1 cellular context compared by ENCODE assay signal in the genomic region with DNA sequence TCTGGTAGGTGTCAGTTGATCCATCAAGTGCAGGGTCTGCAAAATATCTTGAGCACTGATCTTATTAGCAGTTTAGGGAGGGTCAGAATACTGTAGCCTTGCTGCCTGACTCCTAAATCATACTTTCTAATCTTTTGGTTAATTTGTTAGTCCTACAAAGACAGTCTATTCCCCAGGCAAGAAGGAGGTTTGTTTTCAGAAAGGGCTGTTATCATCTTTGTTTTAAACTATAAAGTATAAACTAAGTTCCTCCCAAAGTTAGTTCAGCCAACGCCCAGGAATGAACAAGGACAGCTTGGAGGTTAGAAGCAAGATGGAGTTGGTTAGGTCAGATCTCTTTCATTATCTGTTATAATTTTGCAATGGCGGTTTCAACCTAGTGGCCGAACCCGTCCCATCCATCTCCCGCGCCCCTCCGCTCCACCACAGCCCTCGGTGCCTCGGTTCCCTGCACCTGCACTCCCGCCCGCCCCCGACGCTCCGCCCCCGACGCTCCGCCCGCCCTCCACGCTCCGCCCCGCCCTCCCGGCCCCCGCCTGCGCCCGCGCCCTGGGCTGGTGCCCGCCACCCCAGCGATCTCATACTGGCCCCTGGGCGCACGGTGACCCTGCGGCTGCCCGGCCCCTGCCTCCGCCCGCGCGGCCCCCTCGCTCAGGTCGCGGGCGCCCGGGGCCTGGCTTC.
TF ChIP-seq lines count a peak whose summit lies in the region.

A gene with protein sequence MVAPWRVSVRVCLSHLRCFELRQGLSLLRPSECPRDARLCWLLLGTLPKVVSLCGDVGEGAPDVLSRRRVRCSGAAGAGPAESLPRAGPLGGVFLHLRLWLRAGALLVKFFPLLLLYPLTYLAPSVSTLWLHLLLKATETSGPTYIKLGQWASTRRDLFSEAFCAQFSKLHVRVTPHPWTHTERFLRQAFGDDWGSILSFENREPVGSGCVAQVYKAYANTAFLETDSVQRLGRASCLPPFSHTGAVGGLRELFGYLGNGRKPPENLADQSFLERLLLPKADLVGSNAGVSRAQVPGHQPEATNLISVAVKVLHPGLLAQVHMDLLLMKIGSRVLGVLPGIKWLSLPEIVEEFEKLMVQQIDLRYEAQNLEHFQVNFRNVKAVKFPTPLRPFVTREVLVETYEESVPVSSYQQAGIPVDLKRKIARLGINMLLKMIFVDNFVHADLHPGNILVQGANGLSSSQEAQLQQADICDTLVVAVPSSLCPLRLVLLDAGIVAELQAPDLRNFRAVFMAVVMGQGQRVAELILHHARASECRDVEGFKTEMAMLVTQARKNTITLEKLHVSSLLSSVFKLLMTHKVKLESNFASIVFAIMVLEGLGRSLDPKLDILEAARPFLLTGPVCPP (plus strand): TSS at position 564 of the 681 bp plus-strand sequence. CDS start 386 bp downstream, outside the sequence.

TF ChIP-seq in IMR-90, 13 proteins besides CTCF, POLR2A, EP300 and RAD21 (continued from another document):
- no peak for TF ChIP-seq MXI1 (IDR thresholded peaks at IDR 0.05; ENCODE audit: borderline replicate concordance, low read depth, low read length)
- TF ChIP-seq, protein P1, sequence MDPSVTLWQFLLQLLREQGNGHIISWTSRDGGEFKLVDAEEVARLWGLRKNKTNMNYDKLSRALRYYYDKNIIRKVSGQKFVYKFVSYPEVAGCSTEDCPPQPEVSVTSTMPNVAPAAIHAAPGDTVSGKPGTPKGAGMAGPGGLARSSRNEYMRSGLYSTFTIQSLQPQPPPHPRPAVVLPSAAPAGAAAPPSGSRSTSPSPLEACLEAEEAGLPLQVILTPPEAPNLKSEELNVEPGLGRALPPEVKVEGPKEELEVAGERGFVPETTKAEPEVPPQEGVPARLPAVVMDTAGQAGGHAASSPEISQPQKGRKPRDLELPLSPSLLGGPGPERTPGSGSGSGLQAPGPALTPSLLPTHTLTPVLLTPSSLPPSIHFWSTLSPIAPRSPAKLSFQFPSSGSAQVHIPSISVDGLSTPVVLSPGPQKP (IDR thresholded peaks at IDR 0.05; ENCODE audit: borderline replicate concordance, low read depth, low read length), result no peak
- TF ChIP-seq, protein P2, sequence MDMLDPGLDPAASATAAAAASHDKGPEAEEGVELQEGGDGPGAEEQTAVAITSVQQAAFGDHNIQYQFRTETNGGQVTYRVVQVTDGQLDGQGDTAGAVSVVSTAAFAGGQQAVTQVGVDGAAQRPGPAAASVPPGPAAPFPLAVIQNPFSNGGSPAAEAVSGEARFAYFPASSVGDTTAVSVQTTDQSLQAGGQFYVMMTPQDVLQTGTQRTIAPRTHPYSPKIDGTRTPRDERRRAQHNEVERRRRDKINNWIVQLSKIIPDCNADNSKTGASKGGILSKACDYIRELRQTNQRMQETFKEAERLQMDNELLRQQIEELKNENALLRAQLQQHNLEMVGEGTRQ (IDR thresholded peaks at IDR 0.05; ENCODE audit: low read depth, low read length), result no peak
